In the genomic region with DNA sequence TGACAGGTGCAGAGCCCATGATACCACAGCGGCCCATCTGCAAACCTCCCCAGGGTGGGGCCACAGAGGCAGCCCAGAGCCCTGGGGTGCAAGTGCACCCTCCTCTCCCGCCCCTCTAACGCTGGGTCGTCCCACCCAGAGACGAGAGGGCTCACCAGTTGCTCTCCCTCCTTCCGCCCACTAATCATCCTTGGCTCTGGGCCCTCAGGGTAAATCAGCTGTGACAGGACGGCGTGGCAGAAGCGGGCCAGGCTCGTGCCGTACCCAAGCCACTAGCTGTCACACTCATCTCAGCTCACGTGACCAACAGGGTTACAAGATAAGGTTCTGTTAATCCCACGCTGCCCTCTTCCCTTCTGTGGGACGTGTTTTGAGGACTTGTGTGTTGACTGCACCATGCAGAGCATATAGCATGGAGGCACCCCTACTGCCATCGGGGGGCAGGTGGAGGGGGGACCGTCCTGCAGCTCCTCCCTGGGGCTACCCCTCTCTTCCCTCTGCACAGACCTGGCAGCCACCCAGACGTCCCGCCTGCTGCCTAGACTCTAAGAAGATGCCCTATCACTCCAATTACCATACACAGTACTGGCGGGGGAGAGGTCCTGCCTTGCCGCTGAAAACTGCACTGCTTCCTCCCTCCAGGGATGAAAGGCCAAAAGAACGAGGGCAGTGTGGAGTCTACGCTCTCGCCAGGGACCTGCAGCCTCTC, we compare ENCODE assay signal across 8 cellular contexts. TPM values are rescaled to one million over a fixed set of nuclear protein-coding genes. Genes with fewer than 3 reads are reported as not detected.
DNase-seq lines count a peak whose midpoint lies in the region; ATAC-seq and TF ChIP-seq lines count a peak whose summit lies in the region.

No MANE protein-coding gene starts in this region.

- peaks cover 6% of the 10 kb centered on the region for H3K36me3 ChIP-seq in endodermal cell (ENCODE audit: control insufficient read depth, insufficient read depth, low read length)
- no peaks in the 10 kb centered on the region for H3K36me3 ChIP-seq in thoracic aorta

- CTCF ChIA-PET in activated CD8-positive, alpha-beta T cell treated with anti-CD3 and anti-CD28 coated beads for 36 hours (lab: Charles Lee): interaction anchor here (0.8 to 4.6 kb wide), 7 partner anchors 8 to 54 kb away, joined by 3 to 89 read pairs (median 4); no protein-coding TSS in a partner anchor

- TF ChIP-seq CTCF in activated CD8-positive, alpha-beta T cell treated with anti-CD3 and anti-CD28 coated beads for 36 hours (IDR thresholded peaks at IDR 0.05): no peak
- TF ChIP-seq CTCF in endodermal cell (conservative IDR thresholded peaks at IDR 0.05) (no peak), thoracic aorta (IDR thresholded peaks at IDR 0.05) (no peak)

- peak overlapping the region; percentile 99 for H3K27ac Mint-ChIP-seq in activated CD8-positive, alpha-beta T cell treated with anti-CD3 and anti-CD28 coated beads for 36 hours
- H3K27ac Mint-ChIP-seq in endodermal cell: no peak overlapping the region
- peak overlapping the region; percentile 97 to 100 (median 100) for H3K27ac Mint-ChIP-seq in naive thymus-derived CD8-positive, alpha-beta T cell

- H3K4me3 Mint-ChIP-seq in activated CD8-positive, alpha-beta T cell treated with anti-CD3 and anti-CD28 coated beads for 36 hours: peak overlapping the region; percentile 82
- peak overlapping the region; percentile 81 for H3K4me3 Mint-ChIP-seq in endodermal cell
- peak overlapping the region; percentile 84 to 98 (median 96) for H3K4me3 Mint-ChIP-seq in naive thymus-derived CD8-positive, alpha-beta T cell

- no peaks in the 10 kb centered on the region for H3K27me3 Mint-ChIP-seq in activated CD8-positive, alpha-beta T cell treated with anti-CD3 and anti-CD28 coated beads for 36 hours
- peaks cover 2% of the 10 kb centered on the region for H3K27me3 Mint-ChIP-seq in endodermal cell (ENCODE audit: insufficient read depth)
- no peaks in the 10 kb centered on the region for H3K27me3 Mint-ChIP-seq in naive thymus-derived CD8-positive, alpha-beta T cell

- H3K27me3 ChIP-seq in endodermal cell (ENCODE audit: control insufficient read depth, insufficient read depth, low read length, poor library complexity, severe bottlenecking): no peaks in the 10 kb centered on the region
- H3K27me3 ChIP-seq in thoracic aorta (replicated peaks; ENCODE audit: insufficient read depth): no peaks in the 10 kb centered on the region

- WGBS in endodermal cell (ENCODE audit: insufficient coverage in 1 of 2, insufficient read length in 1 of 2), 2 experiments: 33 to 70% methylated on average over 11 to 23 of the region's 23 CpGs

- H3K36me3 Mint-ChIP-seq in activated CD8-positive, alpha-beta T cell treated with anti-CD3 and anti-CD28 coated beads for 36 hours (ENCODE audit: low read depth): peaks cover 11% of the 10 kb centered on the region
- peaks cover 13% of the 10 kb centered on the region for H3K36me3 Mint-ChIP-seq in endodermal cell (ENCODE audit: low read depth)
- H3K36me3 Mint-ChIP-seq in naive thymus-derived CD8-positive, alpha-beta T cell: no peaks in the 10 kb centered on the region

- no peaks in the 10 kb centered on the region for H3K9me3 Mint-ChIP-seq in activated CD8-positive, alpha-beta T cell treated with anti-CD3 and anti-CD28 coated beads for 36 hours
- no peaks in the 10 kb centered on the region for H3K9me3 Mint-ChIP-seq in endodermal cell
- no peaks in the 10 kb centered on the region for H3K9me3 Mint-ChIP-seq in naive thymus-derived CD8-positive, alpha-beta T cell

- H3K9me3 ChIP-seq in endodermal cell (ENCODE audit: control insufficient read depth, low read length) (no peaks in the 10 kb centered on the region), thoracic aorta (no peaks in the 10 kb centered on the region)

- H3K27ac ChIP-seq in endodermal cell (ENCODE audit: low read depth, low read length) (no peak overlapping the region), thoracic aorta (peak overlapping the region in 1 of 2 donors; percentile 19)

- DNase-seq in GF-D8 (lab: John Stamatoyannopoulos, UW) (peak; percentile 57), NCI-H524 treated with DMSO at 0.1 percent for 48 hours (lab: John Stamatoyannopoulos, UW) (peak; percentile 53), endodermal cell (no peak), thoracic aorta (ENCODE audit: low spot score) (no peak), amniotic stem cell (lab: John Stamatoyannopoulos, UW) (no peak)
- DNase-seq in activated CD8-positive, alpha-beta T cell treated with anti-CD3 and anti-CD28 coated beads for 36 hours: peak; percentile 79
- peak; percentile 22 to 71 (median 47) for DNase-seq in naive thymus-derived CD8-positive, alpha-beta T cell

- H3K4me1 ChIP-seq in endodermal cell (ENCODE audit: control insufficient read depth, insufficient read depth, low read length): peaks cover 16% of the 10 kb centered on the region
- H3K4me1 ChIP-seq in thoracic aorta (ENCODE audit: control insufficient read depth in 1 of 2, low read depth in 2 of 2): peaks cover 16 to 31% of the 10 kb centered on the region in 2 donors

- ATAC-seq in HG02571 (IDR thresholded peaks at IDR 0.05; ENCODE audit: unreplicated experiment): peak; percentile 25
- peak; percentile 10 for ATAC-seq in activated CD8-positive, alpha-beta T cell treated with anti-CD3 and anti-CD28 coated beads for 36 hours
- peak in 1 of 2 donors; percentile 11 for ATAC-seq in naive thymus-derived CD8-positive, alpha-beta T cell
- no peak for ATAC-seq in thoracic aorta (ENCODE audit: insufficient number of reproducible peaks, low FRiP score, low read depth)

- peaks cover 53% of the 10 kb centered on the region for H3K4me1 Mint-ChIP-seq in activated CD8-positive, alpha-beta T cell treated with anti-CD3 and anti-CD28 coated beads for 36 hours (ENCODE audit: low read depth)
- peaks cover 27% of the 10 kb centered on the region for H3K4me1 Mint-ChIP-seq in endodermal cell
- peaks cover 28 to 55% (median 51%) of the 10 kb centered on the region in 4 donors for H3K4me1 Mint-ChIP-seq in naive thymus-derived CD8-positive, alpha-beta T cell

- POLR2A ChIA-PET in activated CD8-positive, alpha-beta T cell treated with anti-CD3 and anti-CD28 coated beads for 36 hours (lab: Charles Lee): interaction anchor here (0.9 to 4.0 kb wide), 6 partner anchors 11 to 366 kb away, joined by 3 to 77 read pairs (median 4); no protein-coding TSS in a partner anchor
- POLR2A ChIA-PET in naive thymus-derived CD8-positive, alpha-beta T cell (lab: Charles Lee): interaction anchor here (0.6 to 5.6 kb wide), 11 partner anchors 8 to 636 kb away, joined by 3 to 241 read pairs (median 4); a partner anchor contains a TSS

- peak overlapping the region; percentile 45 for H3K9ac ChIP-seq in endodermal cell (ENCODE audit: extremely low read depth, low read length, poor library complexity, severe bottlenecking)

- H3K4me3 ChIP-seq in endodermal cell (ENCODE audit: low read length) (peak overlapping the region; percentile 80), thoracic aorta (peak overlapping the region; percentile 80)

- intact Hi-C loops in activated CD8-positive, alpha-beta T cell treated with anti-CD3 and anti-CD28 coated beads for 36 hours (cut with micrococcal nuclease): no loop called here

RNA-seq across cellular contexts. Expression of a gene that starts 0.5 kb away (rescaled TPM):
- total RNA-seq in activated CD8-positive, alpha-beta T cell treated with anti-CD3 and anti-CD28 coated beads for 36 hours: 10 to 100 TPM; 41.9 to 43.0 TPM
- total RNA-seq in endodermal cell (10 to 100 TPM; 53.2 to 85.7 TPM), thoracic aorta (10 to 100 TPM; 38.9 to 69.8 TPM)
- 34.8 TPM for polyA plus RNA-seq in endodermal cell (2013, experiment 1 of 2)
- 29.4 TPM for polyA plus RNA-seq in endodermal cell (2013, experiment 2 of 2)
- 100 to 1,000 TPM; 146 to 149 TPM for total RNA-seq in naive thymus-derived CD8-positive, alpha-beta T cell
- polyA plus RNA-seq in naive thymus-derived CD8-positive, alpha-beta T cell: 1 to 10 TPM; 1.3 to 2.5 (median 1.6) TPM

Comparison
In these comparisons a context has a peak if more than half of its experiments do, and no peak if none do; other contexts are left out.
1. DNase-seq: peak in GF-D8 (single experiment), NCI-H524 treated with DMSO at 0.1 percent for 48 hours (single experiment), activated CD8-positive, alpha-beta T cell treated with anti-CD3 and anti-CD28 coated beads for 36 hours (single experiment) and naive thymus-derived CD8-positive, alpha-beta T cell (10 of 10); none in endodermal cell (single experiment), thoracic aorta (single experiment) and amniotic stem cell (single experiment).
2. Peak in every context shown above with its lines, with median percentiles within 50 percentile points of each other: H3K4me3 Mint-ChIP-seq.